Comparison of ENCODE assay signal across 18 cellular contexts in genomic region chr10:15651175-15651574, GRCh38.
DNase-seq lines count a peak whose midpoint lies in the region; ATAC-seq, FAIRE-seq and TF ChIP-seq lines count a peak whose summit lies in the region.
"Had no signal": no experiment of that assay in that cellular context is flagged by ENCODE, and none has a peak within 500 bp of the region (broad histone marks: within the 10 kb centered on the region; RNA-seq: fewer than 3 reads in every experiment).

No MANE protein-coding gene starts in this region.

- TF ChIP-seq RAD21 in IMR-90 (IDR thresholded peaks at IDR 0.05; ENCODE audit: low read length) (no peak), K562 (CRISPR knock-in tag; conservative IDR thresholded peaks at IDR 0.05 in 1 of 2, IDR thresholded peaks at IDR 0.05 in 1 of 2) (0 out of 4 replicates have a peak, but pooled peaks of 1 of the 2 experiments have one; percentile 9)

- TF ChIP-seq CTCF in IMR-90 (conservative IDR thresholded peaks at IDR 0.05; ENCODE audit: low read depth, low read length) (no peak), K562 (IDR thresholded peaks at IDR 0.05 in 2 of 3, conservative IDR thresholded peaks at IDR 0.05 in 1 of 3; ENCODE audit: insufficient read depth in 2 of 3, low read depth in 1 of 3, low read length in 3 of 3) (no peak), fibroblast of villous mesenchyme (IDR thresholded peaks at IDR 0.05; ENCODE audit: insufficient read depth, low read depth, low read length) (no peak), smooth muscle cell (IDR thresholded peaks at IDR 0.05; ENCODE audit: borderline replicate concordance, insufficient read depth, poor library complexity, severe bottlenecking) (no peak), GM13976 (IDR thresholded peaks at IDR 0.05; ENCODE audit: borderline replicate concordance, control extremely low read depth, extremely low read depth, insufficient read depth, missing control alignments) (no peak), thyroid gland (IDR thresholded peaks at IDR 0.05) (no peak)

- H3K14ac ChIP-seq in IMR-90 (replicated peaks; ENCODE audit: low read depth, low read length), result no peak overlapping the region

- no peak overlapping the region for H3K9ac ChIP-seq in IMR-90 (ENCODE audit: low read depth, low read length)
- H3K9ac ChIP-seq in K562 (ENCODE audit: insufficient read depth in 1 of 2, low read depth in 2 of 2, low read length in 2 of 2), result no peak overlapping the region
- H3K9ac ChIP-seq in smooth muscle cell (ENCODE audit: low read depth), result no peak overlapping the region
- H3K9ac ChIP-seq: BLaER1 had no signal

- intact Hi-C loops in IMR-90 (cut with micrococcal nuclease) (no loop called here), K562 (cut with micrococcal nuclease) (loop anchor here (2.0 to 10.0 kb wide), 3 partner anchors 62 to 216 kb away; no protein-coding TSS in a partner anchor), thyroid gland (cut with DNase I) (no loop called here)

- no peak overlapping the region for H2BK20ac ChIP-seq in IMR-90 (ENCODE audit: low read depth, low read length)

- BruUV-seq in IMR-90 (replicated peaks; lab: Mats Ljungman, UMichigan) (no TSS peak), K562 (replicated peaks; lab: Mats Ljungman, UMichigan) (no TSS peak)

- TF ChIP-seq EP300 in K562 (IDR thresholded peaks at IDR 0.05; ENCODE audit: low read length), result no peak

- no peak overlapping the region for H2AK5ac ChIP-seq in IMR-90 (ENCODE audit: low read depth, low read length)

- DNase-seq in IMR-90 (no peak), K562 (ENCODE audit: extremely low read depth in 1 of 4, low spot score in 3 of 4) (peak in 2 of 4 experiments; percentile 17 to 19), fibroblast of villous mesenchyme (ENCODE audit: low read depth) (peak; percentile 3), smooth muscle cell (lab: John Stamatoyannopoulos, UW; ENCODE audit: unreplicated experiment) (no peak), GM13976 (ENCODE audit: low spot score) (no peak), thyroid gland (no peak)
- DNase-seq: 8988T; AML-193; Caco-2; CD8-positive, alpha-beta memory T cell; DND-41; GDM1; HCEC 1CT had no signal

- POLR2A ChIA-PET in IMR-90 (lab: Charles Lee; ENCODE audit: unreplicated experiment), result no interaction called here
- POLR2A ChIA-PET in K562 (lab: Yijun Ruan, JAX), result interaction anchor here (0.9 to 1.4 kb wide), 3 partner anchors 19 to 53 kb away, joined by 3 read pairs; no protein-coding TSS in a partner anchor

- H3K4me3 ChIP-seq in IMR-90 (ENCODE audit: insufficient read depth, low read depth, low read length) (0 out of 2 replicates have a peak overlapping the region, but pooled peaks have one; percentile 7), K562 (no peak overlapping the region), fibroblast of villous mesenchyme (ENCODE audit: low read depth, low read length) (no peak overlapping the region), smooth muscle cell (peak overlapping the region; percentile 14), thyroid gland (replicated peaks in 1 of 3) (no peak overlapping the region)
- H3K4me3 ChIP-seq: BLaER1 had no signal

- H3K9me1 ChIP-seq in IMR-90 (ENCODE audit: insufficient read depth, low read length) (peaks cover 2% of the 10 kb centered on the region; the same call in 1 of the 2 replicates), K562 (ENCODE audit: control insufficient read depth, insufficient read depth, low read length) (no peaks in the 10 kb centered on the region)

- H3K27ac ChIP-seq in IMR-90 (ENCODE audit: insufficient read depth, low read length) (no peak overlapping the region), K562 (ENCODE audit: extremely low read depth, low read depth, low read length) (no peak overlapping the region), smooth muscle cell (ENCODE audit: low read depth) (no peak overlapping the region), thyroid gland (no peak overlapping the region)
- H3K27ac ChIP-seq: BLaER1 had no signal

- no peaks in the 10 kb centered on the region for H3K9me3 ChIP-seq in IMR-90 (ENCODE audit: control insufficient read depth, insufficient read depth, low read length)
- no peaks in the 10 kb centered on the region for H3K9me3 ChIP-seq in K562 (replicated peaks; ENCODE audit: control insufficient read depth, insufficient read depth, low read depth, low read length)
- H3K9me3 ChIP-seq in smooth muscle cell (replicated peaks; ENCODE audit: low read depth), result no peaks in the 10 kb centered on the region
- no peaks in the 10 kb centered on the region for H3K9me3 ChIP-seq in thyroid gland
- H3K9me3 ChIP-seq: BLaER1, Caco-2 had no signal

- H2AK9ac ChIP-seq in IMR-90 (replicated peaks; ENCODE audit: low read depth, low read length, poor library complexity), result no peak overlapping the region

- H3K4me2 ChIP-seq in IMR-90 (ENCODE audit: low read depth, low read length), result no peak overlapping the region; the same call in 1 of the 2 replicates
- H3K4me2 ChIP-seq in K562 (ENCODE audit: insufficient read depth, low read length), result 0 out of 2 replicates have a peak overlapping the region, but pooled peaks have one; percentile 19
- peak overlapping the region; percentile 48 for H3K4me2 ChIP-seq in smooth muscle cell
- H3K4me2 ChIP-seq: BLaER1 had no signal

- no peaks in the 10 kb centered on the region for H3K79me1 ChIP-seq in IMR-90 (ENCODE audit: low read depth in 1 of 2, low read length in 2 of 2)

- dilution Hi-C loops in IMR-90 (cut with HindIII; ENCODE audit: low sequenced_read_pairs, unreplicated experiment), result no loop called here

- no peak overlapping the region for H3K18ac ChIP-seq in IMR-90 (ENCODE audit: low read depth, low read length)

- no CpG with 5 or more reads among the region's 6 CpGs for WGBS in IMR-90 (ENCODE audit: extremely low coverage in 2 of 2, insufficient read length in 1 of 2), 2 experiments
- 2% methylated on average over 6 of the region's 6 CpGs for WGBS in K562 (ENCODE audit: insufficient coverage, low coverage, missing lambda C conversion rate)
- 36% methylated on average over 6 of the region's 6 CpGs for WGBS in smooth muscle cell (ENCODE audit: low lambda C conversion rate)
- WGBS in thyroid gland, 2 donors, result 67 to 69% methylated on average over 6 of the region's 6 CpGs

- no peaks in the 10 kb centered on the region for H3F3A ChIP-seq in smooth muscle cell (ENCODE audit: low read depth)

- no peak overlapping the region for H3K56ac ChIP-seq in IMR-90 (ENCODE audit: extremely low read depth, insufficient read depth, low read length)

- H3K79me2 ChIP-seq in K562 (ENCODE audit: control insufficient read depth, insufficient read depth, low read length), result no peaks in the 10 kb centered on the region
- H3K79me2 ChIP-seq in smooth muscle cell (ENCODE audit: low read depth), result no peaks in the 10 kb centered on the region

- no peak overlapping the region for H2BK120ac ChIP-seq in IMR-90 (ENCODE audit: low read depth, low read length)

- TF ChIP-seq POLR2A in IMR-90 (IDR thresholded peaks at IDR 0.05; ENCODE audit: low read depth, low read length), result no peak
- no peak for TF ChIP-seq POLR2A in K562 (conservative IDR thresholded peaks at IDR 0.05)
- TF ChIP-seq POLR2A in thyroid gland (IDR thresholded peaks at IDR 0.05), result no peak

- H2BK5ac ChIP-seq in IMR-90 (ENCODE audit: low read depth, low read length, poor library complexity, severe bottlenecking), result no peak overlapping the region

- no peak overlapping the region for H2BK15ac ChIP-seq in IMR-90 (ENCODE audit: low read depth, low read length)

- H3K36me3 ChIP-seq in IMR-90 (ENCODE audit: control insufficient read depth, insufficient read depth, low read length) (no peaks in the 10 kb centered on the region), K562 (ENCODE audit: control insufficient read depth, insufficient read depth, low read length) (no peaks in the 10 kb centered on the region), smooth muscle cell (ENCODE audit: low read depth) (no peaks in the 10 kb centered on the region), thyroid gland (no peaks in the 10 kb centered on the region)

- H2AFZ ChIP-seq in IMR-90 (replicated peaks; ENCODE audit: low read length, poor library complexity) (no peak overlapping the region), K562 (ENCODE audit: low read depth, low read length) (peak overlapping the region; percentile 2; the same call in 1 of the 2 replicates), smooth muscle cell (ENCODE audit: low read depth) (no peak overlapping the region)

- no peak overlapping the region for H3K4ac ChIP-seq in IMR-90 (ENCODE audit: low read depth, low read length)

- peaks cover 7% of the 10 kb centered on the region for H3K27me3 ChIP-seq in IMR-90 (ENCODE audit: control insufficient read depth, insufficient read depth, low read length)
- H3K27me3 ChIP-seq in K562 (ENCODE audit: control insufficient read depth in 2 of 2, insufficient read depth in 2 of 2, low read length in 2 of 2), result peaks cover 0 to 3% of the 10 kb centered on the region in 2 experiments; a peak in 1 of 5 replicates
- no peaks in the 10 kb centered on the region for H3K27me3 ChIP-seq in smooth muscle cell (ENCODE audit: low read depth)
- H3K27me3 ChIP-seq in thyroid gland, result no peaks in the 10 kb centered on the region
- H3K27me3 ChIP-seq: BLaER1 had no signal

- H4K5ac ChIP-seq in IMR-90 (ENCODE audit: low read depth, low read length), result no peak overlapping the region

- no peaks in the 10 kb centered on the region for H4K20me1 ChIP-seq in IMR-90 (ENCODE audit: insufficient read depth, low read length)
- H4K20me1 ChIP-seq in K562 (replicated peaks; ENCODE audit: control insufficient read depth, insufficient read depth, low read length), result no peaks in the 10 kb centered on the region
- no peaks in the 10 kb centered on the region for H4K20me1 ChIP-seq in smooth muscle cell (ENCODE audit: low read depth)
- H4K20me1 ChIP-seq: BLaER1 had no signal

- ATAC-seq in IMR-90 (ENCODE audit: low read depth) (no peak), K562 (peak; percentile 50; the same call in 1 of the 3 replicates), HG03196 (IDR thresholded peaks at IDR 0.05; ENCODE audit: unreplicated experiment) (no peak)

- H4K8ac ChIP-seq in IMR-90 (ENCODE audit: low read depth in 2 of 2, low read length in 2 of 2), result no peak overlapping the region

- CTCF ChIA-PET in IMR-90 (lab: Yijun Ruan, JAX), result interaction anchor here (0.6 to 0.8 kb wide), 4 partner anchors 10 to 482 kb away, joined by 3 to 5 read pairs (median 4); partner anchors contain the start of gene NMT2
- CTCF ChIA-PET in K562 (lab: Yijun Ruan, JAX; ENCODE audit: low intra/inter-chr PET ratio), result no interaction called here

- peak; percentile 63 for FAIRE-seq in K562 (lab: Jason Lieb, UNC)
- FAIRE-seq: GM12892, GM19239, H1 had no signal

- H3K4me1 ChIP-seq in IMR-90 (ENCODE audit: control insufficient read depth, insufficient read depth, low read length) (no peaks in the 10 kb centered on the region), K562 (replicated peaks in 1 of 2; ENCODE audit: control insufficient read depth in 2 of 2, insufficient read depth in 2 of 2, low read length in 2 of 2) (peaks cover 0 to 3% of the 10 kb centered on the region in 2 experiments; a peak in 1 of 5 replicates), smooth muscle cell (ENCODE audit: low read depth) (no peaks in the 10 kb centered on the region), thyroid gland (no peaks in the 10 kb centered on the region)
- H3K4me1 ChIP-seq: BLaER1, Caco-2 had no signal

- in situ Hi-C loops in IMR-90 (cut with MboI; ENCODE audit: low sequenced_read_pairs) (no loop called here), K562 (cut with MboI) (no loop called here), GM13976 (cut with MboI; ENCODE audit: low sequenced_read_pairs, unreplicated experiment) (no loop called here)

- no peak overlapping the region for H3K23ac ChIP-seq in IMR-90 (ENCODE audit: low read depth, low read length)

- H4K91ac ChIP-seq in IMR-90 (ENCODE audit: insufficient read depth, low read depth, low read length), result no peak overlapping the region

Comparison
In these comparisons a context has a peak if more than half of its experiments do, and no peak if none do; other contexts are left out.
1. H3K4me3 ChIP-seq: peak in IMR-90 (single experiment) and smooth muscle cell (single experiment); none in K562 (single experiment), fibroblast of villous mesenchyme (single experiment) and thyroid gland (0 of 3).